ENCODE assay signal across 9 cellular contexts in the genomic region with DNA sequence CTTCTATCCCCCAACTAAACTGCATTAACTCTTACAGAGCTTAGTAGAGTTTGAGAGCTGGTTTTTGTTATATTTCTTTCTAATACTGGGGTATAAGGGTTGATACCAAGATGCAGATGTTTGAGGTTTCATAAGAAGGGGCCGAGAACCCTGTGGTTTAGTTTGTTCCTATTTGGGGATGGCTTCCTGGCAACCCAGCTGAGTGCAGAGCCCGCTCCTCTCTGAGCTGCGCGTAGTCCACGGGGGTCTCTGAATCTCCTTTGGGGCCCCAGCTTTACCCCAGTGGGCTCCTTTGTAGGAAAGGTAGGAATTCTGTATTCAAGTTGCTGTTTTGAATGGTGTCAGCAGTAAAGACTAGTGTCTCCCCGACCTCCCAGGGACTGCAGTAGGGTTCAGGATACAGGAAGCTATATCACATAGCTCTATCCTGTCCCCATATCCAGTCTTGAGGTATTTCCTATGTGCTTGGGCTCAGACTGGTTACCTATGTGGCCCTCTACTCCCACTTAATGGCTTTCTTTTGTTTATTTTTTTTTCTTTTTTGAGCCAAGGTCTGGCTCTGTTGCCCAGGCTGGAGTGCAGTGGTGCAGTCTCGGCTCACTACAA. TPM values are rescaled to one million over a fixed set of nuclear protein-coding genes. Genes with fewer than 3 reads are reported as not detected.
DNase-seq lines count a peak whose midpoint lies in the region; ATAC-seq and TF ChIP-seq lines count a peak whose summit lies in the region.
"Had no signal": no experiment of that assay in that cellular context is flagged by ENCODE, and none has a peak within 500 bp of the region (broad histone marks: within the 10 kb centered on the region; RNA-seq: fewer than 3 reads in every experiment).

No MANE protein-coding gene starts in this region.

- H3K4me1 ChIP-seq in tibial artery = no peaks in the 10 kb centered on the region

- H3K36me3 ChIP-seq in tibial artery = no peaks in the 10 kb centered on the region

- DNase-seq in NAMALWA (ENCODE audit: low spot score) = peak; percentile 81
- DNase-seq in sciatic nerve (ENCODE audit: low spot score) = no peak
- DNase-seq in GM19240 (ENCODE audit: insufficient read length, low spot score) = no peak
- DNase-seq in retina = no peak
- DNase-seq in tibial artery = no peak
- no peak for DNase-seq in posterior cingulate gyrus
- DNase-seq: NCI-H524 had no signal

- no peak for TF ChIP-seq CTCF in tibial artery (IDR thresholded peaks at IDR 0.05)

- H3K4me3 ChIP-seq in tibial artery = no peak overlapping the region

- intact Hi-C loops in sciatic nerve (cut with DNase I) (no loop called here), tibial artery (cut with DNase I; ENCODE audit: low total_unique reads) (no loop called here), posterior cingulate gyrus (cut with DNase I) (no loop called here)

- no peaks in the 10 kb centered on the region for H3K27me3 ChIP-seq in tibial artery

- no peak overlapping the region for H3K27ac ChIP-seq in tibial artery

- peak; percentile 60 for ATAC-seq in GM18867 (IDR thresholded peaks at IDR 0.05; ENCODE audit: unreplicated experiment)
- peak; percentile 67 for ATAC-seq in GM21825 (IDR thresholded peaks at IDR 0.05; ENCODE audit: unreplicated experiment)
- peak; percentile 55 for ATAC-seq in sciatic nerve

- H3K9me3 ChIP-seq in tibial artery = peaks cover 0 to 7% (median 5%) of the 10 kb centered on the region in 3 donors

RNA-seq across cellular contexts. Expression of gene PLXNC1, which starts 25.4 kb away (rescaled TPM):
- 22.8 TPM for total RNA-seq in sciatic nerve
